Comparison of ENCODE assay signal across 25 cellular contexts in genomic region chr19:55419089-55419488, GRCh38. TPM values are rescaled to one million over a fixed set of nuclear protein-coding genes. Genes with fewer than 3 reads are reported as not detected.
"Had no signal": no experiment of that assay in that cellular context is flagged by ENCODE, and none has a peak within 500 bp of the region (broad histone marks: within the 10 kb centered on the region; RNA-seq: fewer than 3 reads in every experiment).

No MANE protein-coding gene starts in this region.

- H3K9me3 ChIP-seq: colonic mucosa, esophagus squamous epithelium, heart right ventricle, left lung, mucosa of descending colon, right atrium auricular region, stomach, thoracic aorta, tibial nerve, upper lobe of left lung had no signal

- H3K4me1 ChIP-seq: colonic mucosa, left lung, parathyroid adenoma, right atrium auricular region, stomach, upper lobe of left lung had no signal

- H3K36me3 ChIP-seq: colonic mucosa, esophagus squamous epithelium, heart right ventricle, left lung, right atrium auricular region, stomach, thoracic aorta, tibial nerve, upper lobe of left lung had no signal

- FAIRE-seq: endometrium, keratinocyte, urothelium cell line had no signal

- H3K9ac ChIP-seq: parathyroid adenoma had no signal

- DNase-seq: colonic mucosa; effector memory CD4-positive, alpha-beta T cell; erythroblast; esophagus squamous epithelium; foreskin melanocyte; glutamatergic neuron; heart right ventricle; immature natural killer cell; left cardiac atrium; left lung; mesenchymal stem cell; mucosa of descending colon; naive B cell; stimulated activated CD4-positive, alpha-beta T cell treated with anti-CD3 and anti-CD28 coated beads, Interleukin-2, amount 100 ng/mL, for 24 hours; stimulated activated CD4-positive, alpha-beta T cell treated with anti-CD3 and anti-CD28 coated beads, Interleukin-4, amount 100 ng/mL, for 24 hours; stimulated activated naive CD4-positive, alpha-beta T cell treated with Interleukin-2 at 50 U/mL for 16 hours; stomach; upper lobe of left lung had no signal

- H3K27me3 ChIP-seq: colonic mucosa, right atrium auricular region, upper lobe of left lung had no signal

- H3K27ac ChIP-seq: colonic mucosa, esophagus squamous epithelium, heart right ventricle, left lung, parathyroid adenoma, right atrium auricular region, stomach, thoracic aorta, upper lobe of left lung had no signal

- H3K4me3 ChIP-seq: colonic mucosa, esophagus squamous epithelium, heart right ventricle, left lung, mucosa of descending colon, right atrium auricular region, stomach, thoracic aorta, tibial nerve, upper lobe of left lung had no signal

RNA-seq across cellular contexts. Expression of gene SHISA7, which starts 24.0 kb away (rescaled TPM):
- polyA plus RNA-seq: immature natural killer cell, keratinocyte, stomach had no signal
